Comparison of ENCODE assay signal across 16 cellular contexts in the genomic region with DNA sequence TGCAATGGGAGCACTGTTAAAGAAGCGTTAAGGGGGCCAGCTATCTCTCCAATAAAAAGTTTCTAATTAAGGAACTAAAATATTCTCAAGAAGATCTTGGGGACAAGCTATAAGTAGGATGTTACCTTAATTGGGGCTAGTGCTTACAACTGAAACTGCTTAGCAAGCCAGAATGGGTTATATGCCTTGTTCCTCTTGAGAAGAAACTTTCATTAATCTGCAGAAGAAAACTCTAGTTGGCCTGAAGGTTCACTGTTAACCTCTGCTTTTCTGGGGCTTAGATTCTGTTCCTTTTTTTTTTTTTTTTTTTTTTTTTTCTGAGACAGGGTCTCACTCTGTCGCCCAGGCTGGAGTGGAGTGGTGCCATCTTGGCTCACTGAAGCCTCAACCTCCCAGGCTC.
"Had no signal": no experiment of that assay in that cellular context is flagged by ENCODE, and none has a peak within 500 bp of the region (broad histone marks: within the 10 kb centered on the region; RNA-seq: fewer than 3 reads in every experiment).

No MANE protein-coding gene starts in this region.

- DNase-seq: activated CD4-positive, alpha-beta T cell treated with anti-CD3 and anti-CD28 coated beads, Interleukin-2, amount 50 U/mL, for 4 hours; activated CD8-positive, alpha-beta memory T cell treated with anti-CD3 and anti-CD28 coated beads, Interleukin-2, amount 10 ng/mL, durations not matched to agents 7 days and 5 days; activated gamma-delta T cell; activated T-cell treated with anti-CD3 and anti-CD28 coated beads, Interleukin-2, amount 50 U/mL, for 4 hours; adrenal gland; effector CD8-positive, alpha-beta T cell; islet precursor cell; nephron progenitor cell; right lobe of liver; stimulated activated naive CD4-positive, alpha-beta T cell; upper lobe of left lung had no signal

- H3K4me3 ChIP-seq: adrenal gland, coronary artery, prostate gland, right lobe of liver, suprapubic skin, upper lobe of left lung had no signal

- H3K9me3 ChIP-seq: adrenal gland, prostate gland, right lobe of liver, suprapubic skin, upper lobe of left lung had no signal

- H3K27ac Mint-ChIP-seq: activated CD8-positive, alpha-beta memory T cell treated with anti-CD3 and anti-CD28 coated beads, Interleukin-2, amount 10 ng/mL, durations not matched to agents 7 days and 5 days; nephron progenitor cell had no signal

- H3K4me3 Mint-ChIP-seq: activated CD8-positive, alpha-beta memory T cell treated with anti-CD3 and anti-CD28 coated beads, Interleukin-2, amount 10 ng/mL, durations not matched to agents 7 days and 5 days; activated T-cell treated with anti-CD3 and anti-CD28 coated beads, Interleukin-2, amount 50 U/mL, for 4 hours; nephron progenitor cell had no signal

- H3K36me3 ChIP-seq: adrenal gland, prostate gland, right lobe of liver, suprapubic skin, upper lobe of left lung had no signal

- H3K27me3 Mint-ChIP-seq: activated CD8-positive, alpha-beta memory T cell treated with anti-CD3 and anti-CD28 coated beads, Interleukin-2, amount 10 ng/mL, durations not matched to agents 7 days and 5 days had no signal

- H3K27me3 ChIP-seq: adrenal gland, right lobe of liver, suprapubic skin, upper lobe of left lung had no signal

- H3K9me3 Mint-ChIP-seq: activated T-cell treated with anti-CD3 and anti-CD28 coated beads, Interleukin-2, amount 50 U/mL, for 4 hours; nephron progenitor cell had no signal

- H3K27ac ChIP-seq: adrenal gland, coronary artery, prostate gland, right lobe of liver, suprapubic skin, upper lobe of left lung had no signal

- ATAC-seq: activated CD4-positive, CD25-positive, alpha-beta regulatory T cell treated with anti-CD3 and anti-CD28 coated beads, Interleukin-2, amount 50 U/mL, for 24 hours; activated CD8-positive, alpha-beta memory T cell treated with anti-CD3 and anti-CD28 coated beads, Interleukin-2, amount 10 ng/mL, durations not matched to agents 7 days and 5 days; activated T-cell treated with anti-CD3 and anti-CD28 coated beads, Interleukin-2, amount 50 U/mL, for 4 hours; left lobe of liver; right lobe of liver had no signal
